Comparison of ENCODE assay signal across 18 cellular contexts in genomic region chr17:29077320-29077719, GRCh38. TPM values are rescaled to one million over a fixed set of nuclear protein-coding genes. Genes with fewer than 3 reads are reported as not detected.
DNase-seq lines count a peak whose midpoint lies in the region; ATAC-seq and TF ChIP-seq lines count a peak whose summit lies in the region.
"Had no signal": no experiment of that assay in that cellular context is flagged by ENCODE, and none has a peak within 500 bp of the region (broad histone marks: within the 10 kb centered on the region; RNA-seq: fewer than 3 reads in every experiment).

No MANE protein-coding gene starts in this region.

- H3K27ac Mint-ChIP-seq in natural killer cell: peak overlapping the region; percentile 21 to 69
- H3K27ac Mint-ChIP-seq in natural killer cell treated with Interleukin-12 subunit alpha and Interleukin-12 subunit beta and Interleukin-15 and Interleukin-18, amount 100 ng/mL, for 72 hours: no peak overlapping the region
- H3K27ac Mint-ChIP-seq in naive thymus-derived CD4-positive, alpha-beta T cell: peak overlapping the region in 1 of 9 donors; percentile 58

- no peaks in the 10 kb centered on the region for H3K79me2 ChIP-seq in trophoblast cell (ENCODE audit: control insufficient read depth, insufficient read depth, low read length, poor library complexity)

- no peak for TF ChIP-seq EP300 in ovary (IDR thresholded peaks at IDR 0.05)

- peaks cover 29 to 32% of the 10 kb centered on the region in 2 experiments for H3K36me3 ChIP-seq in trophoblast cell (ENCODE audit: control insufficient read depth in 1 of 2, insufficient read depth in 2 of 2, low read length in 2 of 2)
- H3K36me3 ChIP-seq in naive thymus-derived CD4-positive, alpha-beta T cell (ENCODE audit: control insufficient read depth in 2 of 3, insufficient read depth in 3 of 3, low read length in 3 of 3): peaks cover 0 to 54% (median 2%) of the 10 kb centered on the region in 3 experiments
- no peaks in the 10 kb centered on the region for H3K36me3 ChIP-seq in ovary

- no peaks in the 10 kb centered on the region for H3K79me1 ChIP-seq in trophoblast cell (ENCODE audit: low read length)

- no peak overlapping the region for H4K8ac ChIP-seq in trophoblast cell (ENCODE audit: low read depth, low read length)

- no peak overlapping the region for H3K4ac ChIP-seq in trophoblast cell (ENCODE audit: low read depth, low read length)

- H2BK5ac ChIP-seq in trophoblast cell (ENCODE audit: low read depth, low read length, poor library complexity): no peak overlapping the region

- no peak for DNase-seq in natural killer cell
- no peak for DNase-seq in natural killer cell treated with Interleukin-12 subunit alpha and Interleukin-12 subunit beta and Interleukin-15 and Interleukin-18, amount 100 ng/mL, for 72 hours (ENCODE audit: low spot score)
- no peak for DNase-seq in trophoblast cell
- no peak for DNase-seq in naive thymus-derived CD4-positive, alpha-beta T cell
- DNase-seq in ovary: no peak
- DNase-seq in NCI-H748 (lab: John Stamatoyannopoulos, UW; ENCODE audit: unreplicated experiment): no peak
- no peak for DNase-seq in SIG-M5 (lab: John Stamatoyannopoulos, UW)
- DNase-seq: DMS79, KG1, NCI-H1048, NCI-H1436 treated with DMSO at 0.1 percent for 48 hours, NCI-H2081, NCI-H774, RPMI8226 had no signal

- H3K27ac ChIP-seq in cingulate gyrus (ENCODE audit: low read depth, low read length) (peak overlapping the region; percentile 84), trophoblast cell (ENCODE audit: low read depth, low read length) (no peak overlapping the region), ovary (no peak overlapping the region)
- H3K27ac ChIP-seq in naive thymus-derived CD4-positive, alpha-beta T cell (ENCODE audit: low read depth, low read length): no peak overlapping the region
- H3K27ac ChIP-seq: BLaER1 had no signal

- H3K9me3 Mint-ChIP-seq in natural killer cell: no peaks in the 10 kb centered on the region
- H3K9me3 Mint-ChIP-seq in natural killer cell treated with Interleukin-12 subunit alpha and Interleukin-12 subunit beta and Interleukin-15 and Interleukin-18, amount 100 ng/mL, for 72 hours: no peaks in the 10 kb centered on the region
- H3K9me3 Mint-ChIP-seq in naive thymus-derived CD4-positive, alpha-beta T cell: no peaks in the 10 kb centered on the region
- H3K9me3 Mint-ChIP-seq: CD8-positive, alpha-beta memory T cell had no signal

- no peak overlapping the region for H3K14ac ChIP-seq in trophoblast cell (ENCODE audit: low read length)

- intact Hi-C loops in natural killer cell (cut with micrococcal nuclease) (no loop called here), ovary (cut with DNase I) (no loop called here)
- intact Hi-C loops in naive thymus-derived CD4-positive, alpha-beta T cell (cut with micrococcal nuclease): no loop called here

- no peak overlapping the region for H2BK12ac ChIP-seq in trophoblast cell (ENCODE audit: low read length)

- H3K23ac ChIP-seq in trophoblast cell (ENCODE audit: low read length): no peak overlapping the region

- no peak for ATAC-seq in natural killer cell
- ATAC-seq in natural killer cell treated with Interleukin-12 subunit alpha and Interleukin-12 subunit beta and Interleukin-15 and Interleukin-18, amount 100 ng/mL, for 72 hours: no peak
- ATAC-seq in naive thymus-derived CD4-positive, alpha-beta T cell: no peak
- ATAC-seq: HCT116 had no signal

- WGBS in trophoblast cell (ENCODE audit: extremely low coverage, insufficient coverage, insufficient read length): no CpG with 5 or more reads among the region's 7 CpGs
- WGBS in ovary, 3 donors: 86 to 93% (median 91%) methylated on average over 7 of the region's 7 CpGs

- peaks cover 2% of the 10 kb centered on the region for H3K9me3 ChIP-seq in trophoblast cell (ENCODE audit: insufficient read depth, low read depth, low read length)
- no peaks in the 10 kb centered on the region for H3K9me3 ChIP-seq in naive thymus-derived CD4-positive, alpha-beta T cell (ENCODE audit: control insufficient read depth in 2 of 3, low read length in 3 of 3)
- no peaks in the 10 kb centered on the region for H3K9me3 ChIP-seq in ovary
- H3K9me3 ChIP-seq: BLaER1 had no signal

- H3K4me3 ChIP-seq in trophoblast cell (ENCODE audit: low read depth, low read length) (peak overlapping the region; percentile 40), ovary (no peak overlapping the region)
- H3K4me3 ChIP-seq in naive thymus-derived CD4-positive, alpha-beta T cell (ENCODE audit: low read length): no peak overlapping the region
- H3K4me3 ChIP-seq: BLaER1 had no signal

- peaks cover 28 to 35% of the 10 kb centered on the region in 2 donors for H3K4me1 Mint-ChIP-seq in natural killer cell
- peaks cover 4 to 21% of the 10 kb centered on the region in 2 donors for H3K4me1 Mint-ChIP-seq in natural killer cell treated with Interleukin-12 subunit alpha and Interleukin-12 subunit beta and Interleukin-15 and Interleukin-18, amount 100 ng/mL, for 72 hours (ENCODE audit: low read depth in 2 of 2)
- H3K4me1 Mint-ChIP-seq in naive thymus-derived CD4-positive, alpha-beta T cell: peaks cover 0 to 9% (median 0%) of the 10 kb centered on the region in 7 donors

- POLR2A ChIA-PET in naive thymus-derived CD4-positive, alpha-beta T cell (lab: Charles Lee): no interaction called here

- H4K12ac ChIP-seq in trophoblast cell (ENCODE audit: low read depth, low read length): no peak overlapping the region

- H3K4me3 Mint-ChIP-seq in natural killer cell: no peak overlapping the region
- no peak overlapping the region for H3K4me3 Mint-ChIP-seq in natural killer cell treated with Interleukin-12 subunit alpha and Interleukin-12 subunit beta and Interleukin-15 and Interleukin-18, amount 100 ng/mL, for 72 hours
- H3K4me3 Mint-ChIP-seq in naive thymus-derived CD4-positive, alpha-beta T cell: no peak overlapping the region
- H3K4me3 Mint-ChIP-seq: CD8-positive, alpha-beta memory T cell had no signal

- TF ChIP-seq CTCF in natural killer cell (IDR thresholded peaks at IDR 0.05) (no peak), ovary (IDR thresholded peaks at IDR 0.05) (no peak)

- H3K27me3 ChIP-seq in trophoblast cell (ENCODE audit: insufficient read depth, low read length): no peaks in the 10 kb centered on the region
- H3K27me3 ChIP-seq in naive thymus-derived CD4-positive, alpha-beta T cell (ENCODE audit: control insufficient read depth in 2 of 2, insufficient read depth in 2 of 2, low read length in 2 of 2): no peaks in the 10 kb centered on the region
- H3K27me3 ChIP-seq in ovary: no peaks in the 10 kb centered on the region
- H3K27me3 ChIP-seq: BLaER1 had no signal

- no peak overlapping the region for H3K9ac ChIP-seq in trophoblast cell (ENCODE audit: low read length)
- H3K9ac ChIP-seq: BLaER1 had no signal

- H2AK5ac ChIP-seq in trophoblast cell (ENCODE audit: low read length): no peak overlapping the region

- no peak for TF ChIP-seq POLR2A in ovary (IDR thresholded peaks at IDR 0.05)

- H2BK120ac ChIP-seq in trophoblast cell (ENCODE audit: insufficient read depth, low read length, poor library complexity): no peak overlapping the region

- no peaks in the 10 kb centered on the region for H3K36me3 Mint-ChIP-seq in natural killer cell
- H3K36me3 Mint-ChIP-seq in natural killer cell treated with Interleukin-12 subunit alpha and Interleukin-12 subunit beta and Interleukin-15 and Interleukin-18, amount 100 ng/mL, for 72 hours: no peaks in the 10 kb centered on the region
- H3K36me3 Mint-ChIP-seq in naive thymus-derived CD4-positive, alpha-beta T cell: peaks cover 1 to 12% (median 10%) of the 10 kb centered on the region in 5 donors

- no peak overlapping the region for H3K18ac ChIP-seq in trophoblast cell (ENCODE audit: low read length)

- CTCF ChIA-PET in naive thymus-derived CD4-positive, alpha-beta T cell (lab: Charles Lee): no interaction called here

- no peak overlapping the region for H3K4me2 ChIP-seq in trophoblast cell (ENCODE audit: low read length)
- H3K4me2 ChIP-seq: BLaER1 had no signal

- no peak overlapping the region for H2AFZ ChIP-seq in trophoblast cell (ENCODE audit: insufficient read depth, low read length, poor library complexity)

- H4K91ac ChIP-seq in trophoblast cell (ENCODE audit: low read depth, low read length): no peak overlapping the region

- H3K4me1 ChIP-seq in trophoblast cell (ENCODE audit: control insufficient read depth in 1 of 2, insufficient read depth in 2 of 2, low read length in 2 of 2) (no peaks in the 10 kb centered on the region), ovary (ENCODE audit: insufficient read depth) (no peaks in the 10 kb centered on the region)
- no peaks in the 10 kb centered on the region for H3K4me1 ChIP-seq in naive thymus-derived CD4-positive, alpha-beta T cell (ENCODE audit: control insufficient read depth in 2 of 2, insufficient read depth in 2 of 2, low read length in 2 of 2)

- no peaks in the 10 kb centered on the region for H3K27me3 Mint-ChIP-seq in natural killer cell (ENCODE audit: low read depth in 2 of 2)
- no peaks in the 10 kb centered on the region for H3K27me3 Mint-ChIP-seq in natural killer cell treated with Interleukin-12 subunit alpha and Interleukin-12 subunit beta and Interleukin-15 and Interleukin-18, amount 100 ng/mL, for 72 hours
- no peaks in the 10 kb centered on the region for H3K27me3 Mint-ChIP-seq in naive thymus-derived CD4-positive, alpha-beta T cell

RNA-seq across cellular contexts. Expression of gene PIPOX, which starts 34.4 kb away (rescaled TPM):
- total RNA-seq in natural killer cell: 1 to 10 TPM; 3.0 to 5.8 (median 3.4) TPM
- 1 to 10 TPM; 3.2 to 5.0 TPM for total RNA-seq in natural killer cell treated with Interleukin-12 subunit alpha and Interleukin-12 subunit beta and Interleukin-15 and Interleukin-18, amount 100 ng/mL, for 72 hours
- polyA plus RNA-seq in trophoblast cell (2013): 0.37 and 0.40 TPM in 2 replicates
- total RNA-seq in naive thymus-derived CD4-positive, alpha-beta T cell: 1 to 10 TPM; 1.6 to 6.4 (median 5.3) TPM
- under 1 TPM; 0.27 to 0.49 TPM for polyA plus RNA-seq in naive thymus-derived CD4-positive, alpha-beta T cell
- 1 to 10 TPM; 1.3 to 4.9 (median 2.1) TPM for total RNA-seq in ovary
- 1 to 10 TPM in 1 of 2 donors, under 1 TPM in 1; 0.82 to 4.4 TPM for polyA plus RNA-seq in ovary

Comparison
In these comparisons a context has a peak if more than half of its experiments do, and no peak if none do; other contexts are left out.
1. H3K27ac Mint-ChIP-seq: peak in natural killer cell (2 of 2); none in natural killer cell treated with Interleukin-12 subunit alpha and Interleukin-12 subunit beta and Interleukin-15 and Interleukin-18, amount 100 ng/mL, for 72 hours (0 of 2).